16 cellular contexts compared by ENCODE assay signal in the genomic region with DNA sequence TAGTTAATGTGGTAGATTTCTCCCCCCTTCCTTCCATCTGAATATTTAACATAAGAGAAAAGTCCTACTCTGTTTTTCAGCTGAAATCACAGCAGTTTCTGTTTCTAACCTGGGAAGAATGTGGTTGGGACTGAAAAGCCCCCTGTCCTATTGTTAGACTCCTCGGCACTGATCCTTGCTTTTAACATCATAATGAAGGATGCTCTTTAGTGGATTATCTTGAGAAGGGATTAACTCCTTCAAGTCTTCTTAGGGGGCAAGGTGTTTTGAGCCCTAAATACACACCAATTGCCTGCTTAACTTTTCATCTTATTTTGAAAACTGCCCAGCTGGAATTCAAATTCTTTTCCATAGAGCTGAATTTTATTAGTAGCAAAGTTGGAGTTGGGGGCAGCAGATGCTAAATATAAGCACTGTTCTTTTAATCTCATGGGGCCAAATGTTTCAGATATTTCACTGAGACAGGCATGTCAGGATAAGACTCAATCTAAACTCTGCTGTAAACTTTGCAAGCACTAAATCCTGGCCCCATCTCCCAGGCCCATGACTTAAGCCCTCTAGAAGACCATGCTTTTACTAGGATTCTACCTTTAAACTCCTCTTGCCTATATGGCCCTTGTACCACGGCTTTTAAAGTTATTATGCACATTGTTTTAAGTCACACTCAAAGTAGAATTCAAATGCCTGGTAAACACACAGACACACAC.
DNase-seq lines count a peak whose midpoint lies in the region; ATAC-seq and TF ChIP-seq lines count a peak whose summit lies in the region.
"Had no signal": no experiment of that assay in that cellular context is flagged by ENCODE, and none has a peak within 500 bp of the region (broad histone marks: within the 10 kb centered on the region; RNA-seq: fewer than 3 reads in every experiment).

No MANE protein-coding gene starts in this region.

- H2AFZ ChIP-seq in GM23338 (no peak overlapping the region), neural progenitor cell (replicated peaks) (no peak overlapping the region)

- H3K4me1 Mint-ChIP-seq in GM23338 (peaks cover 28% of the 10 kb centered on the region), neural progenitor cell (peaks cover 49% of the 10 kb centered on the region)
- no peaks in the 10 kb centered on the region for H3K4me1 Mint-ChIP-seq in activated CD4-positive, alpha-beta T cell treated with anti-CD3 and anti-CD28 coated beads, Interleukin-2, amount 10 ng/mL, durations not matched to agents 7 days and 5 days
- H3K4me1 Mint-ChIP-seq: T-cell had no signal

- POLR2A ChIA-PET in activated CD4-positive, alpha-beta T cell treated with anti-CD3 and anti-CD28 coated beads, Interleukin-2, amount 10 ng/mL, durations not matched to agents 7 days and 5 days (lab: Charles Lee) = no interaction called here

- H3K27ac Mint-ChIP-seq in GM23338 (no peak overlapping the region), neural progenitor cell (peak overlapping the region; percentile 85)
- no peak overlapping the region for H3K27ac Mint-ChIP-seq in activated CD4-positive, alpha-beta T cell treated with anti-CD3 and anti-CD28 coated beads, Interleukin-2, amount 10 ng/mL, durations not matched to agents 7 days and 5 days
- H3K27ac Mint-ChIP-seq: CD4-positive, CD25-positive, alpha-beta regulatory T cell; T-cell had no signal

- H3F3A ChIP-seq in GM23338 (replicated peaks; ENCODE audit: low read depth) (no peaks in the 10 kb centered on the region), neural progenitor cell (ENCODE audit: low read depth) (peaks cover 42% of the 10 kb centered on the region)

- H3K4me3 Mint-ChIP-seq in GM23338 = no peak overlapping the region
- H3K4me3 Mint-ChIP-seq in neural progenitor cell = peak overlapping the region; percentile 30
- no peak overlapping the region for H3K4me3 Mint-ChIP-seq in activated CD4-positive, alpha-beta T cell treated with anti-CD3 and anti-CD28 coated beads, Interleukin-2, amount 10 ng/mL, durations not matched to agents 7 days and 5 days
- H3K4me3 Mint-ChIP-seq: CD4-positive, CD25-positive, alpha-beta regulatory T cell; T-cell had no signal

- CTCF ChIA-PET in activated CD4-positive, alpha-beta T cell treated with anti-CD3 and anti-CD28 coated beads, Interleukin-2, amount 10 ng/mL, durations not matched to agents 7 days and 5 days (lab: Charles Lee) = no interaction called here

- no peak for TF ChIP-seq CTCF in GM23338 (conservative IDR thresholded peaks at IDR 0.05; ENCODE audit: low read depth in 2 of 2)
- TF ChIP-seq CTCF in fibroblast of villous mesenchyme (IDR thresholded peaks at IDR 0.05; ENCODE audit: insufficient read depth, low read depth, low read length) = no peak
- no peak for TF ChIP-seq CTCF in neural progenitor cell (IDR thresholded peaks at IDR 0.05)

- peak; percentile 93 for DNase-seq in GM23338 (ENCODE audit: low spot score)
- DNase-seq in NCI-H82 (lab: John Stamatoyannopoulos, UW) = peak; percentile 98
- peak; percentile 20 for DNase-seq in fibroblast of villous mesenchyme (ENCODE audit: low read depth)
- peak; percentile 88 for DNase-seq in neural progenitor cell (ENCODE audit: low spot score)
- DNase-seq in activated CD4-positive, alpha-beta T cell treated with anti-CD3 and anti-CD28 coated beads, Interleukin-2, amount 10 ng/mL, durations not matched to agents 7 days and 5 days = no peak
- no peak for DNase-seq in stimulated activated CD4-positive, alpha-beta T cell treated with anti-CD3 and anti-CD28 coated beads, Interleukin-4, amount 100 ng/mL, for 24 hours
- DNase-seq in NCI-H2227 treated with DMSO at 0.1 percent for 48 hours (lab: John Stamatoyannopoulos, UW) = no peak
- DNase-seq in epidermal melanocyte (ENCODE audit: insufficient read length, low spot score) = no peak
- DNase-seq: activated CD4-positive, alpha-beta T cell treated with anti-CD3 and anti-CD28 coated beads, Interleukin-2, amount 50 U/mL, for 48 hours; CD4-positive, CD25-positive, alpha-beta regulatory T cell; GDM1; Karpas-422; NCI-H1048; NCI-H2029 treated with DMSO at 0.1 percent for 48 hours; T-cell had no signal

- ATAC-seq in GM23338 = peak; percentile 97
- ATAC-seq: T-cell had no signal

- no peaks in the 10 kb centered on the region for H3K9me3 ChIP-seq in neural progenitor cell (ENCODE audit: low read depth)
- H3K9me3 ChIP-seq: neutrophil had no signal

- H3K27ac ChIP-seq in GM23338 (ENCODE audit: low read depth) = no peak overlapping the region
- H3K27ac ChIP-seq in neural progenitor cell = peak overlapping the region; percentile 97
- H3K27ac ChIP-seq: neutrophil had no signal

- no peak overlapping the region for H3K9ac ChIP-seq in neural progenitor cell

- no peak overlapping the region for H3K4me3 ChIP-seq in GM23338
- no peak overlapping the region for H3K4me3 ChIP-seq in fibroblast of villous mesenchyme (ENCODE audit: low read depth, low read length)
- peak overlapping the region; percentile 26 for H3K4me3 ChIP-seq in neural progenitor cell

- H3K9me3 Mint-ChIP-seq in GM23338 (no peaks in the 10 kb centered on the region), neural progenitor cell (peaks cover 4% of the 10 kb centered on the region)
- H3K9me3 Mint-ChIP-seq in activated CD4-positive, alpha-beta T cell treated with anti-CD3 and anti-CD28 coated beads, Interleukin-2, amount 10 ng/mL, durations not matched to agents 7 days and 5 days = no peaks in the 10 kb centered on the region
- H3K9me3 Mint-ChIP-seq: T-cell had no signal

- H4K20me1 ChIP-seq in GM23338 (replicated peaks; ENCODE audit: insufficient read depth) (no peaks in the 10 kb centered on the region), neural progenitor cell (ENCODE audit: low read depth) (no peaks in the 10 kb centered on the region)

- H3K36me3 Mint-ChIP-seq in GM23338 (ENCODE audit: low read depth) = no peaks in the 10 kb centered on the region
- H3K36me3 Mint-ChIP-seq in neural progenitor cell = peaks cover 1% of the 10 kb centered on the region
- no peaks in the 10 kb centered on the region for H3K36me3 Mint-ChIP-seq in activated CD4-positive, alpha-beta T cell treated with anti-CD3 and anti-CD28 coated beads, Interleukin-2, amount 10 ng/mL, durations not matched to agents 7 days and 5 days (ENCODE audit: low read depth)
- H3K36me3 Mint-ChIP-seq: CD4-positive, CD25-positive, alpha-beta regulatory T cell; T-cell had no signal

- H3K27me3 Mint-ChIP-seq in GM23338 (ENCODE audit: insufficient read depth, low read depth, poor library complexity) (peaks cover 85% of the 10 kb centered on the region), neural progenitor cell (ENCODE audit: insufficient read depth, low read depth) (peaks cover 2% of the 10 kb centered on the region)
- H3K27me3 Mint-ChIP-seq in activated CD4-positive, alpha-beta T cell treated with anti-CD3 and anti-CD28 coated beads, Interleukin-2, amount 10 ng/mL, durations not matched to agents 7 days and 5 days = peaks cover 5% of the 10 kb centered on the region

- H3K79me2 ChIP-seq in GM23338 (replicated peaks; ENCODE audit: insufficient read depth) = no peaks in the 10 kb centered on the region
- H3K79me2 ChIP-seq in neural progenitor cell (ENCODE audit: low read depth) = no peaks in the 10 kb centered on the region

- no peak overlapping the region for H3K4me2 ChIP-seq in GM23338
- H3K4me2 ChIP-seq in neural progenitor cell = peak overlapping the region; percentile 73

- peaks cover 98% of the 10 kb centered on the region for H3K27me3 ChIP-seq in GM23338 (ENCODE audit: insufficient read depth)
- H3K27me3 ChIP-seq in neural progenitor cell = no peaks in the 10 kb centered on the region

- no peaks in the 10 kb centered on the region; the same call in 1 of the 2 replicates for H3K4me1 ChIP-seq in GM23338 (ENCODE audit: insufficient read depth)
- H3K4me1 ChIP-seq in neural progenitor cell = peaks cover 54% of the 10 kb centered on the region

- H3K9me2 ChIP-seq in GM23338 (ENCODE audit: insufficient read depth) = no peaks in the 10 kb centered on the region

- H3K36me3 ChIP-seq in GM23338 (ENCODE audit: insufficient read depth) (no peaks in the 10 kb centered on the region), neural progenitor cell (no peaks in the 10 kb centered on the region)
- H3K36me3 ChIP-seq: neutrophil had no signal

TF ChIP-seq in GM23338, 12 proteins besides CTCF, POLR2A, EP300 and RAD21:
- no peak for TF ChIP-seq JUNB (IDR thresholded peaks at IDR 0.05; ENCODE audit: unreplicated experiment)
- TF ChIP-seq ETS1 (IDR thresholded peaks at IDR 0.05) = no peak
- peak; percentile 84 for TF ChIP-seq NANOG (IDR thresholded peaks at IDR 0.05; ENCODE audit: borderline replicate concordance)
- TF ChIP-seq POLR2AphosphoS5 (IDR thresholded peaks at IDR 0.05; ENCODE audit: low read depth) = peak; percentile 82
- TF ChIP-seq CREB1 (CRISPR knock-in tag; IDR thresholded peaks at IDR 0.05; ENCODE audit: low read depth) = peak; percentile 53; the same call in 1 of the 2 replicates

Comparison
In these comparisons a context has a peak if more than half of its experiments do, and no peak if none do; other contexts are left out.
1. DNase-seq: peak in GM23338 (single experiment), NCI-H82 (single experiment), fibroblast of villous mesenchyme (single experiment) and neural progenitor cell (single experiment); none in activated CD4-positive, alpha-beta T cell treated with anti-CD3 and anti-CD28 coated beads, Interleukin-2, amount 10 ng/mL, durations not matched to agents 7 days and 5 days (single experiment), stimulated activated CD4-positive, alpha-beta T cell treated with anti-CD3 and anti-CD28 coated beads, Interleukin-4, amount 100 ng/mL, for 24 hours (single experiment), NCI-H2227 treated with DMSO at 0.1 percent for 48 hours (single experiment) and epidermal melanocyte (single experiment).